ENCODE assay signal across 18 cellular contexts in genomic region chr13:65912516-65912915, GRCh38.
"Had no signal": no experiment of that assay in that cellular context is flagged by ENCODE, and none has a peak within 500 bp of the region (broad histone marks: within the 10 kb centered on the region; RNA-seq: fewer than 3 reads in every experiment).

No MANE protein-coding gene starts in this region.

- H3K4me3 ChIP-seq: adrenal gland, gastrocnemius medialis, heart left ventricle, left lung, neural progenitor cell, ovary, psoas muscle, testis, upper lobe of left lung had no signal

- H3K27ac ChIP-seq: left lung, neural progenitor cell, ovary, psoas muscle, testis, upper lobe of left lung had no signal

- H3K4me1 ChIP-seq: gastrocnemius medialis, left lung, neural progenitor cell, psoas muscle, upper lobe of left lung had no signal

- H2AFZ ChIP-seq: neural progenitor cell had no signal

- H3K9me3 ChIP-seq: adrenal gland, gastrocnemius medialis, ovary, psoas muscle, testis, upper lobe of left lung had no signal

- H3K27me3 ChIP-seq: adrenal gland, gastrocnemius medialis, heart left ventricle, left lung, neural progenitor cell, ovary, testis, upper lobe of left lung had no signal

- H3K9ac ChIP-seq: neural progenitor cell had no signal

- H3K36me3 ChIP-seq: adrenal gland, gastrocnemius medialis, heart left ventricle, left lung, neural progenitor cell, ovary, upper lobe of left lung had no signal

- H3K4me2 ChIP-seq: neural progenitor cell had no signal

- DNase-seq: activated CD4-positive, alpha-beta T cell treated with anti-CD3 and anti-CD28 coated beads for 36 hours; activated CD4-positive, alpha-beta T cell treated with anti-CD3 and anti-CD28 coated beads, Interleukin-2, amount 50 U/mL, for 48 hours; activated gamma-delta T cell; effector memory CD8-positive, alpha-beta T cell; gastrocnemius medialis; left lung; naive thymus-derived CD4-positive, alpha-beta T cell; ovary; psoas muscle; right cardiac atrium; small intestine; stimulated activated CD4-positive, alpha-beta T cell treated with anti-CD3 and anti-CD28 coated beads, Interleukin-4, amount 100 ng/mL, for 1 hour; stimulated activated naive CD8-positive, alpha-beta T cell treated with anti-CD3 and anti-CD28 coated beads, Interleukin-15, amount 100 ng/mL, for 72 hours; testis; upper lobe of left lung had no signal
